ENCODE assay signal across 15 cellular contexts in genomic region chr7:84688671-84689070, GRCh38.
DNase-seq lines count a peak whose midpoint lies in the region; ATAC-seq and TF ChIP-seq lines count a peak whose summit lies in the region.
"Had no signal": no experiment of that assay in that cellular context is flagged by ENCODE, and none has a peak within 500 bp of the region (broad histone marks: within the 10 kb centered on the region; RNA-seq: fewer than 3 reads in every experiment).

No MANE protein-coding gene starts in this region.

- no peaks in the 10 kb centered on the region for H3K4me1 ChIP-seq in adipocyte (ENCODE audit: control insufficient read depth, insufficient read depth, low read length)
- H3K4me1 ChIP-seq: esophagus squamous epithelium, left lung, stomach had no signal

- no peak overlapping the region for H3K27ac Mint-ChIP-seq in activated CD4-positive, alpha-beta T cell treated with anti-CD3 and anti-CD28 coated beads for 36 hours
- H3K27ac Mint-ChIP-seq: activated T-helper 2 cell treated with anti-CD3 and anti-CD28 coated beads, Interferon-gamma antibody, Interleukin-2, Interleukin-4, amounts not matched to agents 10 μg/mL and 5 μg/mL and 100 μg/mL, durations not matched to agents 14 hours and 24 hours and 36 hours; dendritic cell treated with granulocyte-macrophage colony-stimulating factor and Interleukin-4, amounts not matched to agents 40 ng/mL and 50 ng/mL, for 4 days; progenitor cell of endocrine pancreas had no signal

- no peaks in the 10 kb centered on the region for H3K36me3 Mint-ChIP-seq in activated CD4-positive, alpha-beta T cell treated with anti-CD3 and anti-CD28 coated beads for 36 hours (ENCODE audit: low read depth)

- H3K4me1 Mint-ChIP-seq in activated CD4-positive, alpha-beta T cell treated with anti-CD3 and anti-CD28 coated beads for 36 hours = no peaks in the 10 kb centered on the region

- no peaks in the 10 kb centered on the region for H3K36me3 ChIP-seq in adipocyte (ENCODE audit: control insufficient read depth, insufficient read depth, low read length, severe bottlenecking)
- H3K36me3 ChIP-seq: esophagus squamous epithelium, left lung, stomach had no signal

- no peak overlapping the region for H3K9ac ChIP-seq in adipocyte (ENCODE audit: low read length)

- no peak for ATAC-seq in HG02623 (IDR thresholded peaks at IDR 0.05; ENCODE audit: unreplicated experiment)
- ATAC-seq in activated CD4-positive, alpha-beta T cell treated with anti-CD3 and anti-CD28 coated beads for 36 hours = no peak
- ATAC-seq: left lung had no signal

- H3K4me3 Mint-ChIP-seq in activated CD4-positive, alpha-beta T cell treated with anti-CD3 and anti-CD28 coated beads for 36 hours = no peak overlapping the region
- H3K4me3 Mint-ChIP-seq: dendritic cell treated with granulocyte-macrophage colony-stimulating factor and Interleukin-4, amounts not matched to agents 40 ng/mL and 50 ng/mL, for 4 days had no signal

- H3K27me3 ChIP-seq in adipocyte (replicated peaks; ENCODE audit: control insufficient read depth, insufficient read depth, low read length) = no peaks in the 10 kb centered on the region
- H3K27me3 ChIP-seq: esophagus squamous epithelium, left lung, stomach had no signal

- intact Hi-C loops in activated CD4-positive, alpha-beta T cell treated with anti-CD3 and anti-CD28 coated beads for 36 hours (cut with DNase I, micrococcal nuclease) = no loop called here

- CTCF ChIA-PET in activated CD4-positive, alpha-beta T cell treated with anti-CD3 and anti-CD28 coated beads for 36 hours (lab: Charles Lee) = no interaction called here

- TF ChIP-seq CTCF in AG09309 (IDR thresholded peaks at IDR 0.05; ENCODE audit: control insufficient read depth, insufficient read depth, low read depth, low read length, missing control alignments) (no peak), fibroblast of villous mesenchyme (IDR thresholded peaks at IDR 0.05; ENCODE audit: insufficient read depth, low read depth, low read length) (no peak)

- DNase-seq in AG09309 (ENCODE audit: low read depth) (peak; percentile 11), LHCN-M2 (ENCODE audit: low read depth) (peak; percentile 53), adipocyte (ENCODE audit: low read depth) (peak; percentile 70), fibroblast of villous mesenchyme (ENCODE audit: low read depth) (peak; percentile 16), NCI-H748 treated with DMSO at 0.1 percent for 48 hours (lab: John Stamatoyannopoulos, UW) (no peak)
- no peak for DNase-seq in activated CD4-positive, alpha-beta T cell treated with anti-CD3 and anti-CD28 coated beads for 36 hours
- DNase-seq in activated CD4-positive, alpha-beta T cell treated with anti-CD3 and anti-CD28 coated beads for 1 hour = no peak
- DNase-seq: esophagus squamous epithelium, GF-D8, left lung, stomach had no signal

- POLR2A ChIA-PET in activated CD4-positive, alpha-beta T cell treated with anti-CD3 and anti-CD28 coated beads for 36 hours (lab: Charles Lee) = no interaction called here

- no peaks in the 10 kb centered on the region for H3K27me3 Mint-ChIP-seq in activated CD4-positive, alpha-beta T cell treated with anti-CD3 and anti-CD28 coated beads for 36 hours
- H3K27me3 Mint-ChIP-seq: dendritic cell treated with granulocyte-macrophage colony-stimulating factor and Interleukin-4, amounts not matched to agents 40 ng/mL and 50 ng/mL, for 4 days; progenitor cell of endocrine pancreas had no signal

- H3K4me3 ChIP-seq in AG09309 (ENCODE audit: control insufficient read depth, low read depth, low read length) (no peak overlapping the region), adipocyte (ENCODE audit: low read length) (no peak overlapping the region), fibroblast of villous mesenchyme (ENCODE audit: low read depth, low read length) (no peak overlapping the region)
- H3K4me3 ChIP-seq: esophagus squamous epithelium, left lung, stomach had no signal

- H3K9me3 Mint-ChIP-seq in activated CD4-positive, alpha-beta T cell treated with anti-CD3 and anti-CD28 coated beads for 36 hours (ENCODE audit: low read depth) = peaks cover 4% of the 10 kb centered on the region
- H3K9me3 Mint-ChIP-seq: activated T-helper 2 cell treated with anti-CD3 and anti-CD28 coated beads, Interferon-gamma antibody, Interleukin-2, Interleukin-4, amounts not matched to agents 10 μg/mL and 5 μg/mL and 100 μg/mL, durations not matched to agents 14 hours and 24 hours and 36 hours had no signal

- no peaks in the 10 kb centered on the region for H3K9me3 ChIP-seq in adipocyte (ENCODE audit: control insufficient read depth, low read length)
- H3K9me3 ChIP-seq: esophagus squamous epithelium, stomach had no signal

Comparison
In these comparisons a context has a peak if more than half of its experiments do, and no peak if none do; other contexts are left out.
1. DNase-seq: peak in AG09309 (single experiment), LHCN-M2 (single experiment), adipocyte (single experiment) and fibroblast of villous mesenchyme (single experiment); none in NCI-H748 treated with DMSO at 0.1 percent for 48 hours (single experiment), activated CD4-positive, alpha-beta T cell treated with anti-CD3 and anti-CD28 coated beads for 36 hours (single experiment) and activated CD4-positive, alpha-beta T cell treated with anti-CD3 and anti-CD28 coated beads for 1 hour (single experiment).